ENCODE assay signal across 1 cellular context in the genomic region with DNA sequence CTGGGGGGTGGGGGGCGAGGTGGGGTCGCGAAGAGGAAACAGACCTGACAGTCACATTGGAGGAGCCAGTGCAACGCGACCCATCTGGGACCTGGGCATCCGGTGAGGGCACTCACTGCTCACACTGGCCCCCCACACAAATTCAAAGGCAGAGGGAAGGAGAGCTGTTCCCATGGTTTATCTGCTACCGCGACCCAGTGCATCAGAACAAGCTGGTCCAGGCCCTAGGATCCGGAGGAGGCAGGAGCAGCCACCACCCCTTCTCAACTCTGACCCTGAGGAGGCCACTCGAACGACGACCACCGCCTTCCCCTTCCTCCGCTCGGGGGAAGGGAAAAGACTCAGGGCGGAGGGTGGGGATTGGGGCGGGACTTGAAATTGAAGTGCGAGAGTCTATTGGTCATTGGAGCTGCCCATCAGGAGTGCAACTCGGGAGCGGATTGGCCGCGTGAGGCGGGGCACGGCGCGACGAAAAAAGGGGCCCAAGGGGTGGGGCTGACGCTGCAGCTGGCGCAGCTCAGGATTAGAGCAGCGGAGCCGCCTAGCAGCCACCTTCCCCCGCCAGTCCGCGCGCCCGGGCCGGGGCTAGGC.
TF ChIP-seq lines count a peak whose summit lies in the region.

A gene (plus strand): TSS at position 526 of the 591 bp plus-strand sequence. CDS start 155 bp downstream, outside the sequence.

TF ChIP-seq in HepG2, 621 proteins besides CTCF, POLR2A, EP300 and RAD21 (continued from another document and continues in another):
- TF ChIP-seq, protein P1, sequence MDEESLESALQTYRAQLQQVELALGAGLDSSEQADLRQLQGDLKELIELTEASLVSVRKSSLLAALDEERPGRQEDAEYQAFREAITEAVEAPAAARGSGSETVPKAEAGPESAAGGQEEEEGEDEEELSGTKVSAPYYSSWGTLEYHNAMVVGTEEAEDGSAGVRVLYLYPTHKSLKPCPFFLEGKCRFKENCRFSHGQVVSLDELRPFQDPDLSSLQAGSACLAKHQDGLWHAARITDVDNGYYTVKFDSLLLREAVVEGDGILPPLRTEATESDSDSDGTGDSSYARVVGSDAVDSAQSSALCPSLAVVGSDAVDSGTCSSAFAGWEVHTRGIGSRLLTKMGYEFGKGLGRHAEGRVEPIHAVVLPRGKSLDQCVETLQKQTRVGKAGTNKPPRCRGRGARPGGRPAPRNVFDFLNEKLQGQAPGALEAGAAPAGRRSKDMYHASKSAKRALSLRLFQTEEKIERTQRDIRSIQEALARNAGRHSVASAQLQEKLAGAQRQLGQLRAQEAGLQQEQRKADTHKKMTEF (CRISPR knock-in tag; IDR thresholded peaks at IDR 0.05): no peak
- TF ChIP-seq SP2 (CRISPR knock-in tag; IDR thresholded peaks at IDR 0.05) (peak; percentile 90), XBP1 (CRISPR knock-in tag; IDR thresholded peaks at IDR 0.05) (no peak), GABPA (IDR thresholded peaks at IDR 0.05; ENCODE audit: low read depth, low read length) (no peak), GABPA (CRISPR knock-in tag; IDR thresholded peaks at IDR 0.05; ENCODE audit: low read depth) (no peak), NKX3-1 (CRISPR knock-in tag; IDR thresholded peaks at IDR 0.05) (no peak), SALL1 (CRISPR knock-in tag; IDR thresholded peaks at IDR 0.05) (no peak; the same call in 1 of the 2 replicates), SNAPC2 (CRISPR knock-in tag; IDR thresholded peaks at IDR 0.05) (no peak), NR2F1 (CRISPR knock-in tag; IDR thresholded peaks at IDR 0.05) (no peak), ZNF234 (CRISPR knock-in tag; conservative IDR thresholded peaks at IDR 0.05) (no peak), ZBTB42 (CRISPR knock-in tag; IDR thresholded peaks at IDR 0.05) (no peak), KDM1A (CRISPR knock-in tag; IDR thresholded peaks at IDR 0.05) (no peak), PRPF4 (IDR thresholded peaks at IDR 0.05; ENCODE audit: low read depth, low read length, poor library complexity, severe bottlenecking) (no peak), KLF16 (CRISPR knock-in tag; IDR thresholded peaks at IDR 0.05) (no peak), ZBTB1 (CRISPR knock-in tag; IDR thresholded peaks at IDR 0.05; ENCODE audit: borderline replicate concordance) (no peak), ZNF598 (CRISPR knock-in tag; IDR thresholded peaks at IDR 0.05; ENCODE audit: borderline replicate concordance) (no peak), BRCA1 (CRISPR knock-in tag; IDR thresholded peaks at IDR 0.05) (no peak), ZNF317 (CRISPR knock-in tag; IDR thresholded peaks at IDR 0.05) (no peak), FOXA1 (IDR thresholded peaks at IDR 0.05) (no peak), FOXA1 (CRISPR knock-in tag; IDR thresholded peaks at IDR 0.05) (no peak), SMAD1 (CRISPR knock-in tag; IDR thresholded peaks at IDR 0.05; ENCODE audit: borderline replicate concordance, low read depth) (no peak), HOXA5 (CRISPR knock-in tag; IDR thresholded peaks at IDR 0.05) (0 out of 2 replicates have a peak, but pooled peaks have one; percentile 46), ZNF34 (CRISPR knock-in tag; IDR thresholded peaks at IDR 0.05; ENCODE audit: borderline replicate concordance) (no peak), ZNF10 (CRISPR knock-in tag; IDR thresholded peaks at IDR 0.05; ENCODE audit: borderline replicate concordance, low read depth) (no peak), ZFP37 (CRISPR knock-in tag; IDR thresholded peaks at IDR 0.05; ENCODE audit: borderline replicate concordance) (no peak), ZNF24 (IDR thresholded peaks at IDR 0.05) (no peak), TARDBP (CRISPR knock-in tag; IDR thresholded peaks at IDR 0.05) (no peak), ISL2 (CRISPR knock-in tag; IDR thresholded peaks at IDR 0.05) (no peak), LCORL (IDR thresholded peaks at IDR 0.05) (no peak), LCORL (CRISPR knock-in tag; IDR thresholded peaks at IDR 0.05) (no peak), ZIK1 (CRISPR knock-in tag; IDR thresholded peaks at IDR 0.05; ENCODE audit: borderline replicate concordance, low read depth) (no peak), ZNF780A (CRISPR knock-in tag; IDR thresholded peaks at IDR 0.05) (no peak), SP5 (CRISPR knock-in tag; IDR thresholded peaks at IDR 0.05; ENCODE audit: borderline replicate concordance, low read depth) (peak; percentile 33; the same call in 1 of the 2 replicates), NR2F6 (IDR thresholded peaks at IDR 0.05) (no peak), NR2F6 (CRISPR knock-in tag; IDR thresholded peaks at IDR 0.05) (no peak), KMT2B (CRISPR knock-in tag; IDR thresholded peaks at IDR 0.05) (no peak), PLRG1 (conservative IDR thresholded peaks at IDR 0.05) (no peak), YEATS2 (CRISPR knock-in tag; IDR thresholded peaks at IDR 0.05; ENCODE audit: borderline replicate concordance) (no peak)
- TF ChIP-seq, protein P2, sequence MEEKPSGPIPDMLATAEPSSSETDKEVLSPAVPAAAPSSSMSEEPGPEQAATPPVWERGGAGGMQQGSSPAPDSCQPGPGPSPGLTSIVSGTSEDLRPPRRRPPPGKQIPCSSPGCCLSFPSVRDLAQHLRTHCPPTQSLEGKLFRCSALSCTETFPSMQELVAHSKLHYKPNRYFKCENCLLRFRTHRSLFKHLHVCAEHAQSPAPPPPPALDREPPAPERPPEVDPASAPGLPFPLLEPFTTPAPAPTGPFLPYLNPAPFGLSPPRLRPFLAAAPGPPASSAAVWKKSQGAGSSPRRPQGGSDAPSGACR (CRISPR knock-in tag; IDR thresholded peaks at IDR 0.05): no peak
- TF ChIP-seq, protein P3, sequence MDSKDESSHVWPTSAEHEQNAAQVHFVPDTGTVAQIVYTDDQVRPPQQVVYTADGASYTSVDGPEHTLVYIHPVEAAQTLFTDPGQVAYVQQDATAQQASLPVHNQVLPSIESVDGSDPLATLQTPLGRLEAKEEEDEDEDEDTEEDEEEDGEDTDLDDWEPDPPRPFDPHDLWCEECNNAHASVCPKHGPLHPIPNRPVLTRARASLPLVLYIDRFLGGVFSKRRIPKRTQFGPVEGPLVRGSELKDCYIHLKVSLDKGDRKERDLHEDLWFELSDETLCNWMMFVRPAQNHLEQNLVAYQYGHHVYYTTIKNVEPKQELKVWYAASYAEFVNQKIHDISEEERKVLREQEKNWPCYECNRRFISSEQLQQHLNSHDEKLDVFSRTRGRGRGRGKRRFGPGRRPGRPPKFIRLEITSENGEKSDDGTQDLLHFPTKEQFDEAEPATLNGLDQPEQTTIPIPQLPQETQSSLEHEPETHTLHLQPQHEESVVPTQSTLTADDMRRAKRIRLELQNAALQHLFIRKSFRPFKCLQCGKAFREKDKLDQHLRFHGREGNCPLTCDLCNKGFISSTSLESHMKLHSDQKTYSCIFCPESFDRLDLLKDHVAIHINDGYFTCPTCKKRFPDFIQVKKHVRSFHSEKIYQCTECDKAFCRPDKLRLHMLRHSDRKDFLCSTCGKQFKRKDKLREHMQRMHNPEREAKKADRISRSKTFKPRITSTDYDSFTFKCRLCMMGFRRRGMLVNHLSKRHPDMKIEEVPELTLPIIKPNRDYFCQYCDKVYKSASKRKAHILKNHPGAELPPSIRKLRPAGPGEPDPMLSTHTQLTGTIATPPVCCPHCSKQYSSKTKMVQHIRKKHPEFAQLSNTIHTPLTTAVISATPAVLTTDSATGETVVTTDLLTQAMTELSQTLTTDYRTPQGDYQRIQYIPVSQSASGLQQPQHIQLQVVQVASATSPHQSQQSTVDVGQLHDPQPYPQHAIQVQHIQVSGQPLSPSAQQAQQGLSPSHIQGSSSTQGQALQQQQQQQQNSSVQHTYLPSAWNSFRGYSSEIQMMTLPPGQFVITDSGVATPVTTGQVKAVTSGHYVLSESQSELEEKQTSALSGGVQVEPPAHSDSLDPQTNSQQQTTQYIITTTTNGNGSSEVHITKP (CRISPR knock-in tag; IDR thresholded peaks at IDR 0.05; ENCODE audit: low read depth): no peak
- TF ChIP-seq, protein P4, sequence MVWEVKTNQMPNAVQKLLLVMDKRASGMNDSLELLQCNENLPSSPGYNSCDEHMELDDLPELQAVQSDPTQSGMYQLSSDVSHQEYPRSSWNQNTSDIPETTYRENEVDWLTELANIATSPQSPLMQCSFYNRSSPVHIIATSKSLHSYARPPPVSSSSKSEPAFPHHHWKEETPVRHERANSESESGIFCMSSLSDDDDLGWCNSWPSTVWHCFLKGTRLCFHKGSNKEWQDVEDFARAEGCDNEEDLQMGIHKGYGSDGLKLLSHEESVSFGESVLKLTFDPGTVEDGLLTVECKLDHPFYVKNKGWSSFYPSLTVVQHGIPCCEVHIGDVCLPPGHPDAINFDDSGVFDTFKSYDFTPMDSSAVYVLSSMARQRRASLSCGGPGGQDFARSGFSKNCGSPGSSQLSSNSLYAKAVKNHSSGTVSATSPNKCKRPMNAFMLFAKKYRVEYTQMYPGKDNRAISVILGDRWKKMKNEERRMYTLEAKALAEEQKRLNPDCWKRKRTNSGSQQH (CRISPR knock-in tag; IDR thresholded peaks at IDR 0.05; ENCODE audit: low read depth): no peak
- TF ChIP-seq, protein P5, sequence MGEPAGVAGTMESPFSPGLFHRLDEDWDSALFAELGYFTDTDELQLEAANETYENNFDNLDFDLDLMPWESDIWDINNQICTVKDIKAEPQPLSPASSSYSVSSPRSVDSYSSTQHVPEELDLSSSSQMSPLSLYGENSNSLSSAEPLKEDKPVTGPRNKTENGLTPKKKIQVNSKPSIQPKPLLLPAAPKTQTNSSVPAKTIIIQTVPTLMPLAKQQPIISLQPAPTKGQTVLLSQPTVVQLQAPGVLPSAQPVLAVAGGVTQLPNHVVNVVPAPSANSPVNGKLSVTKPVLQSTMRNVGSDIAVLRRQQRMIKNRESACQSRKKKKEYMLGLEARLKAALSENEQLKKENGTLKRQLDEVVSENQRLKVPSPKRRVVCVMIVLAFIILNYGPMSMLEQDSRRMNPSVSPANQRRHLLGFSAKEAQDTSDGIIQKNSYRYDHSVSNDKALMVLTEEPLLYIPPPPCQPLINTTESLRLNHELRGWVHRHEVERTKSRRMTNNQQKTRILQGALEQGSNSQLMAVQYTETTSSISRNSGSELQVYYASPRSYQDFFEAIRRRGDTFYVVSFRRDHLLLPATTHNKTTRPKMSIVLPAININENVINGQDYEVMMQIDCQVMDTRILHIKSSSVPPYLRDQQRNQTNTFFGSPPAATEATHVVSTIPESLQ (CRISPR knock-in tag; conservative IDR thresholded peaks at IDR 0.05): no peak
- TF ChIP-seq, protein P6, sequence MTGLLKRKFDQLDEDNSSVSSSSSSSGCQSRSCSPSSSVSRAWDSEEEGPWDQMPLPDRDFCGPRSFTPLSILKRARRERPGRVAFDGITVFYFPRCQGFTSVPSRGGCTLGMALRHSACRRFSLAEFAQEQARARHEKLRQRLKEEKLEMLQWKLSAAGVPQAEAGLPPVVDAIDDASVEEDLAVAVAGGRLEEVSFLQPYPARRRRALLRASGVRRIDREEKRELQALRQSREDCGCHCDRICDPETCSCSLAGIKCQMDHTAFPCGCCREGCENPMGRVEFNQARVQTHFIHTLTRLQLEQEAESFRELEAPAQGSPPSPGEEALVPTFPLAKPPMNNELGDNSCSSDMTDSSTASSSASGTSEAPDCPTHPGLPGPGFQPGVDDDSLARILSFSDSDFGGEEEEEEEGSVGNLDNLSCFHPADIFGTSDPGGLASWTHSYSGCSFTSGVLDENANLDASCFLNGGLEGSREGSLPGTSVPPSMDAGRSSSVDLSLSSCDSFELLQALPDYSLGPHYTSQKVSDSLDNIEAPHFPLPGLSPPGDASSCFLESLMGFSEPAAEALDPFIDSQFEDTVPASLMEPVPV (CRISPR knock-in tag; IDR thresholded peaks at IDR 0.05): no peak
- TF ChIP-seq, protein P7, sequence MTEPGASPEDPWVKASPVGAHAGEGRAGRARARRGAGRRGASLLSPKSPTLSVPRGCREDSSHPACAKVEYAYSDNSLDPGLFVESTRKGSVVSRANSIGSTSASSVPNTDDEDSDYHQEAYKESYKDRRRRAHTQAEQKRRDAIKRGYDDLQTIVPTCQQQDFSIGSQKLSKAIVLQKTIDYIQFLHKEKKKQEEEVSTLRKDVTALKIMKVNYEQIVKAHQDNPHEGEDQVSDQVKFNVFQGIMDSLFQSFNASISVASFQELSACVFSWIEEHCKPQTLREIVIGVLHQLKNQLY (CRISPR knock-in tag; IDR thresholded peaks at IDR 0.05): no peak
- TF ChIP-seq, protein P8, sequence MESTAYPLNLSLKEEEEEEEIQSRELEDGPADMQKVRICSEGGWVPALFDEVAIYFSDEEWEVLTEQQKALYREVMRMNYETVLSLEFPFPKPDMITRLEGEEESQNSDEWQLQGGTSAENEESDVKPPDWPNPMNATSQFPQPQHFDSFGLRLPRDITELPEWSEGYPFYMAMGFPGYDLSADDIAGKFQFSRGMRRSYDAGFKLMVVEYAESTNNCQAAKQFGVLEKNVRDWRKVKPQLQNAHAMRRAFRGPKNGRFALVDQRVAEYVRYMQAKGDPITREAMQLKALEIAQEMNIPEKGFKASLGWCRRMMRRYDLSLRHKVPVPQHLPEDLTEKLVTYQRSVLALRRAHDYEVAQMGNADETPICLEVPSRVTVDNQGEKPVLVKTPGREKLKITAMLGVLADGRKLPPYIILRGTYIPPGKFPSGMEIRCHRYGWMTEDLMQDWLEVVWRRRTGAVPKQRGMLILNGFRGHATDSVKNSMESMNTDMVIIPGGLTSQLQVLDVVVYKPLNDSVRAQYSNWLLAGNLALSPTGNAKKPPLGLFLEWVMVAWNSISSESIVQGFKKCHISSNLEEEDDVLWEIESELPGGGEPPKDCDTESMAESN (CRISPR knock-in tag; conservative IDR thresholded peaks at IDR 0.05): 0 out of 2 replicates have a peak, but pooled peaks have one; percentile 32
- TF ChIP-seq, protein P9, sequence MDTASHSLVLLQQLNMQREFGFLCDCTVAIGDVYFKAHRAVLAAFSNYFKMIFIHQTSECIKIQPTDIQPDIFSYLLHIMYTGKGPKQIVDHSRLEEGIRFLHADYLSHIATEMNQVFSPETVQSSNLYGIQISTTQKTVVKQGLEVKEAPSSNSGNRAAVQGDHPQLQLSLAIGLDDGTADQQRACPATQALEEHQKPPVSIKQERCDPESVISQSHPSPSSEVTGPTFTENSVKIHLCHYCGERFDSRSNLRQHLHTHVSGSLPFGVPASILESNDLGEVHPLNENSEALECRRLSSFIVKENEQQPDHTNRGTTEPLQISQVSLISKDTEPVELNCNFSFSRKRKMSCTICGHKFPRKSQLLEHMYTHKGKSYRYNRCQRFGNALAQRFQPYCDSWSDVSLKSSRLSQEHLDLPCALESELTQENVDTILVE (CRISPR knock-in tag; IDR thresholded peaks at IDR 0.05): no peak
- TF ChIP-seq, protein P10, sequence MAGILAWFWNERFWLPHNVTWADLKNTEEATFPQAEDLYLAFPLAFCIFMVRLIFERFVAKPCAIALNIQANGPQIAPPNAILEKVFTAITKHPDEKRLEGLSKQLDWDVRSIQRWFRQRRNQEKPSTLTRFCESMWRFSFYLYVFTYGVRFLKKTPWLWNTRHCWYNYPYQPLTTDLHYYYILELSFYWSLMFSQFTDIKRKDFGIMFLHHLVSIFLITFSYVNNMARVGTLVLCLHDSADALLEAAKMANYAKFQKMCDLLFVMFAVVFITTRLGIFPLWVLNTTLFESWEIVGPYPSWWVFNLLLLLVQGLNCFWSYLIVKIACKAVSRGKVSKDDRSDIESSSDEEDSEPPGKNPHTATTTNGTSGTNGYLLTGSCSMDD (CRISPR knock-in tag; IDR thresholded peaks at IDR 0.05): no peak
- TF ChIP-seq, protein P11, sequence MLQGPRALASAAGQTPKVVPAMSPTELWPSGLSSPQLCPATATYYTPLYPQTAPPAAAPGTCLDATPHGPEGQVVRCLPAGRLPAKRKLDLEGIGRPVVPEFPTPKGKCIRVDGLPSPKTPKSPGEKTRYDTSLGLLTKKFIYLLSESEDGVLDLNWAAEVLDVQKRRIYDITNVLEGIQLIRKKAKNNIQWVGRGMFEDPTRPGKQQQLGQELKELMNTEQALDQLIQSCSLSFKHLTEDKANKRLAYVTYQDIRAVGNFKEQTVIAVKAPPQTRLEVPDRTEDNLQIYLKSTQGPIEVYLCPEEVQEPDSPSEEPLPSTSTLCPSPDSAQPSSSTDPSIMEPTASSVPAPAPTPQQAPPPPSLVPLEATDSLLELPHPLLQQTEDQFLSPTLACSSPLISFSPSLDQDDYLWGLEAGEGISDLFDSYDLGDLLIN (CRISPR knock-in tag; IDR thresholded peaks at IDR 0.05; ENCODE audit: borderline replicate concordance): no peak
